8 cellular contexts compared by ENCODE assay signal in the genomic region with DNA sequence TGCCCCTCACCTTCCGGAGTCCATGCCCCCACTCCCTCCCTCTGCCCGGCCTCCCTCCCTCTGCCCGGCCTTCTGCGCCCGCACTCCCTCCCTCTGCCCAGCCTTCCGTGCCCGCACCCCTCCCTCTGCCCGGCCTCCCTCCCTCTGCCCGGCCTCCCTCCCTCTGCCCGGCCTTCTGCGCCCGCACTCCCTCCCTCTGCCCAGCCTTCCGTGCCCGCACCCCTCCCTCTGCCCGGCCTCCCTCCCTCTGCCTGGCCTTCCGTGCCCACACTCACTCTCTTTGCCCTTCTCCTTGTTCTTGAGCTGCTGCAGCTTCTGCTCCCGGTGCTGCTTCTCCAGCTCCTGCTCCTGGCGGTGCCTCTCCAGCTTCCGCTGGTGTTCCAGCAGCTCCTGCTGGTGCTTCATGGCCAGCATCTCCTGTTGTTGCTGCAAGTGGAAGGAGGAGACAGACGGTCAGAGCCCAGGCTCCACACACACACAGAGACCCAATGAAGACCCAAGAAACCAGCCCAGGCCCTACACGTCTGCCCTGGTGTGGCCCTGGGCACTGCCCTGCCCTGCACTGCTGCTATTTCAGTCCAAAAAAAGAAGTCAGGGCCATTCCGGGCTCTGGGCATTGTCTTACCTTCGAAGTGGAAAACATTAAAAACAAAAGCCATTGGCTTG.
DNase-seq lines count a peak whose midpoint lies in the region; ATAC-seq and TF ChIP-seq lines count a peak whose summit lies in the region.
"Not testable (repeated sequence)": the region's sequence is repeated elsewhere in the genome, so short reads cannot be mapped to it uniquely, and the experiment has no call there.

No MANE protein-coding gene starts in this region.

- peaks cover 63% of the 10 kb centered on the region for H3K36me3 Mint-ChIP-seq in activated naive CD4-positive, alpha-beta T cell treated with anti-CD3 and anti-CD28 coated beads, Interleukin-2, amount 50 U/mL, for 24 hours

- DNase-seq in Ammon's horn (ENCODE audit: low spot score), result peak; percentile 51
- peak in 8 of 10 donors; percentile 39 to 79 (median 50) for DNase-seq in dorsolateral prefrontal cortex
- peak; percentile 2 for DNase-seq in left cardiac atrium
- DNase-seq in mesenchymal stem cell, result not testable (repeated sequence)
- DNase-seq in posterior vena cava (ENCODE audit: low spot score), result peak; percentile 38
- DNase-seq in stimulated activated naive CD8-positive, alpha-beta T cell treated with anti-CD3 and anti-CD28 coated beads, Interleukin-15, amount 100 ng/mL, for 72 hours, result peak in 1 of 2 donors; percentile 5
- peak; percentile 33 for DNase-seq in upper lobe of right lung

- not testable (repeated sequence) for H3K4me3 ChIP-seq in dorsolateral prefrontal cortex, upper lobe of right lung
- H3K4me3 ChIP-seq in mesenchymal stem cell (ENCODE audit: insufficient read depth in 1 of 2, low read depth in 1 of 2, low read length in 2 of 2), result peak overlapping the region in 1 of 2 experiments; percentile 21

- not testable (repeated sequence) for H3K4me3 Mint-ChIP-seq in activated naive CD4-positive, alpha-beta T cell treated with anti-CD3 and anti-CD28 coated beads, Interleukin-2, amount 50 U/mL, for 24 hours; stimulated activated naive CD8-positive, alpha-beta T cell treated with anti-CD3 and anti-CD28 coated beads, Interleukin-15, amount 100 ng/mL, for 72 hours

- peak in 2 of 56 donors; percentile 9 to 10 for TF ChIP-seq CTCF in dorsolateral prefrontal cortex (IDR thresholded peaks at IDR 0.05 in 54 of 56, conservative IDR thresholded peaks at IDR 0.05 in 2 of 56; ENCODE audit: low read depth in 1 of 56, partially characterized antibody in 56 of 56)
- TF ChIP-seq CTCF in upper lobe of right lung (IDR thresholded peaks at IDR 0.05), result not testable (repeated sequence)

- H2BK120ac ChIP-seq in mesenchymal stem cell (ENCODE audit: low read depth, low read length), result not testable (repeated sequence)

- not testable (repeated sequence) for H3K4ac ChIP-seq in mesenchymal stem cell (ENCODE audit: low read depth in 1 of 2, low read length in 2 of 2)

- H3K4me1 ChIP-seq in mesenchymal stem cell (ENCODE audit: control insufficient read depth, insufficient read depth, low read depth, low read length); upper lobe of right lung: not testable (repeated sequence)

- H2AK5ac ChIP-seq in mesenchymal stem cell (ENCODE audit: low read length, severe bottlenecking), result not testable (repeated sequence)

- H3K27ac Mint-ChIP-seq in activated naive CD4-positive, alpha-beta T cell treated with anti-CD3 and anti-CD28 coated beads, Interleukin-2, amount 50 U/mL, for 24 hours, result peak overlapping the region; percentile 51
- H3K27ac Mint-ChIP-seq in stimulated activated naive CD8-positive, alpha-beta T cell treated with anti-CD3 and anti-CD28 coated beads, Interleukin-15, amount 100 ng/mL, for 72 hours, result peak overlapping the region in 1 of 2 donors; percentile 77

- not testable (repeated sequence) for H2AFZ ChIP-seq in mesenchymal stem cell (ENCODE audit: low read depth, low read length)

- peak in 1 of 2 donors; percentile 31 for ATAC-seq in left cardiac atrium
- peak; percentile 39 for ATAC-seq in stimulated activated naive CD8-positive, alpha-beta T cell treated with anti-CD3 and anti-CD28 coated beads, Interleukin-15, amount 100 ng/mL, for 72 hours
- ATAC-seq in upper lobe of right lung, result not testable (repeated sequence)

- WGBS in mesenchymal stem cell, result 92% methylated on average over 23 of the region's 23 CpGs

- H2BK5ac ChIP-seq in mesenchymal stem cell (ENCODE audit: low read depth, low read length, poor library complexity, severe bottlenecking), result not testable (repeated sequence)

- H3K9me3 ChIP-seq in mesenchymal stem cell (ENCODE audit: control insufficient read depth, low read length) (peaks cover 37% of the 10 kb centered on the region), upper lobe of right lung (peaks cover 20% of the 10 kb centered on the region)

- peak overlapping the region in 57 of 59 donors; percentile 27 to 93 (median 80) for H3K27ac ChIP-seq in dorsolateral prefrontal cortex
- H3K27ac ChIP-seq in mesenchymal stem cell (ENCODE audit: low read length, poor library complexity, severe bottlenecking); upper lobe of right lung: not testable (repeated sequence)

- intact Hi-C loops in dorsolateral prefrontal cortex (cut with DNase I); left cardiac atrium (cut with DNase I); posterior vena cava (cut with DNase I); upper lobe of right lung (cut with DNase I): not testable (repeated sequence)

- not testable (repeated sequence) for H3K27me3 ChIP-seq in dorsolateral prefrontal cortex; mesenchymal stem cell (ENCODE audit: control insufficient read depth in 1 of 2, insufficient read depth in 1 of 2, low read length in 2 of 2); upper lobe of right lung

- not testable (repeated sequence) for H3K18ac ChIP-seq in mesenchymal stem cell (ENCODE audit: low read depth in 1 of 2, low read length in 2 of 2)

- H3K14ac ChIP-seq in mesenchymal stem cell (ENCODE audit: low read length in 2 of 2), result not testable (repeated sequence)

- not testable (repeated sequence) for H3K23ac ChIP-seq in mesenchymal stem cell (ENCODE audit: low read length in 2 of 2)

- peaks cover 16% of the 10 kb centered on the region for H3K79me1 ChIP-seq in mesenchymal stem cell (replicated peaks; ENCODE audit: low read length, poor library complexity, severe bottlenecking)

- H4K8ac ChIP-seq in mesenchymal stem cell (ENCODE audit: low read length), result not testable (repeated sequence)

- not testable (repeated sequence) for H2BK12ac ChIP-seq in mesenchymal stem cell (ENCODE audit: low read length in 2 of 2)

- H3K4me1 Mint-ChIP-seq in activated naive CD4-positive, alpha-beta T cell treated with anti-CD3 and anti-CD28 coated beads, Interleukin-2, amount 50 U/mL, for 24 hours; stimulated activated naive CD8-positive, alpha-beta T cell treated with anti-CD3 and anti-CD28 coated beads, Interleukin-15, amount 100 ng/mL, for 72 hours: not testable (repeated sequence)

- peaks cover 29% of the 10 kb centered on the region for H3K9me3 Mint-ChIP-seq in activated naive CD4-positive, alpha-beta T cell treated with anti-CD3 and anti-CD28 coated beads, Interleukin-2, amount 50 U/mL, for 24 hours
- peaks cover 30 to 62% of the 10 kb centered on the region in 2 donors for H3K9me3 Mint-ChIP-seq in stimulated activated naive CD8-positive, alpha-beta T cell treated with anti-CD3 and anti-CD28 coated beads, Interleukin-15, amount 100 ng/mL, for 72 hours

- peaks cover 21 to 55% of the 10 kb centered on the region in 2 experiments for H3K36me3 ChIP-seq in mesenchymal stem cell (ENCODE audit: control insufficient read depth in 1 of 2, insufficient read depth in 2 of 2, low read depth in 1 of 2, low read length in 2 of 2)
- H3K36me3 ChIP-seq in upper lobe of right lung, result peaks cover 11% of the 10 kb centered on the region

- not testable (repeated sequence) for H3K27me3 Mint-ChIP-seq in activated naive CD4-positive, alpha-beta T cell treated with anti-CD3 and anti-CD28 coated beads, Interleukin-2, amount 50 U/mL, for 24 hours; stimulated activated naive CD8-positive, alpha-beta T cell treated with anti-CD3 and anti-CD28 coated beads, Interleukin-15, amount 100 ng/mL, for 72 hours

- peak overlapping the region; percentile 35 for H4K91ac ChIP-seq in mesenchymal stem cell (ENCODE audit: low read length)

- H2BK15ac ChIP-seq in mesenchymal stem cell (ENCODE audit: low read depth, poor library complexity, severe bottlenecking), result not testable (repeated sequence)

- not testable (repeated sequence) for H3K4me2 ChIP-seq in mesenchymal stem cell (ENCODE audit: low read length, poor library complexity, severe bottlenecking)

- not testable (repeated sequence) for H3K9ac ChIP-seq in mesenchymal stem cell (ENCODE audit: low read length)
